Comparison of ENCODE assay signal across 1 cellular context in genomic region chr2:181074457-181074856, GRCh38.
TF ChIP-seq lines count a peak whose summit lies in the region.

No MANE protein-coding gene starts in this region.

TF ChIP-seq in SK-N-SH, 30 proteins besides CTCF, POLR2A, EP300 and RAD21 (continued from another document):
- TF ChIP-seq ZBTB33 (IDR thresholded peaks at IDR 0.05; ENCODE audit: borderline replicate concordance, low read depth) (no peak), FOXJ3 (CRISPR knock-in tag; IDR thresholded peaks at IDR 0.05) (no peak), REST (IDR thresholded peaks at IDR 0.05; ENCODE audit: low read depth, low read length) (no peak), GABPA (IDR thresholded peaks at IDR 0.05; ENCODE audit: low read depth) (no peak), YY1 (IDR thresholded peaks at IDR 0.05; ENCODE audit: low read depth) (no peak), NRF1 (IDR thresholded peaks at IDR 0.05; ENCODE audit: low read depth, low read length) (no peak), USF2 (IDR thresholded peaks at IDR 0.05; ENCODE audit: borderline replicate concordance, low read depth, low read length) (no peak), PBX3 (IDR thresholded peaks at IDR 0.05) (no peak), FOSL2 (IDR thresholded peaks at IDR 0.05; ENCODE audit: borderline replicate concordance, low read depth) (no peak), POLR2AphosphoS5 (IDR thresholded peaks at IDR 0.05; ENCODE audit: low read depth, low read length) (no peak), TAF1 (IDR thresholded peaks at IDR 0.05; ENCODE audit: borderline replicate concordance, low read depth, low read length) (no peak), IRF3 (IDR thresholded peaks at IDR 0.05; ENCODE audit: low read depth, low read length) (no peak)
